In genomic region chr1:3604468-3604974, GRCh38 we compare ENCODE assay signal across 1 cellular context.
TF ChIP-seq lines count a peak whose summit lies in the region.

No MANE protein-coding gene starts in this region.

TF ChIP-seq in K562, 482 proteins besides CTCF, POLR2A, EP300 and RAD21 (continued from another document):
- TF ChIP-seq, protein P1, sequence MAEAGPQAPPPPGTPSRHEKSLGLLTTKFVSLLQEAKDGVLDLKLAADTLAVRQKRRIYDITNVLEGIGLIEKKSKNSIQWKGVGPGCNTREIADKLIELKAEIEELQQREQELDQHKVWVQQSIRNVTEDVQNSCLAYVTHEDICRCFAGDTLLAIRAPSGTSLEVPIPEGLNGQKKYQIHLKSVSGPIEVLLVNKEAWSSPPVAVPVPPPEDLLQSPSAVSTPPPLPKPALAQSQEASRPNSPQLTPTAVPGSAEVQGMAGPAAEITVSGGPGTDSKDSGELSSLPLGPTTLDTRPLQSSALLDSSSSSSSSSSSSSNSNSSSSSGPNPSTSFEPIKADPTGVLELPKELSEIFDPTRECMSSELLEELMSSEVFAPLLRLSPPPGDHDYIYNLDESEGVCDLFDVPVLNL (CRISPR knock-in tag; IDR thresholded peaks at IDR 0.05; ENCODE audit: low read depth): no peak
- TF ChIP-seq SNRNP70 (optimal IDR thresholded peaks at IDR 0.05; ENCODE audit: low read depth, low read length) (no peak), DPF2 (IDR thresholded peaks at IDR 0.05) (no peak), C11orf30 (IDR thresholded peaks at IDR 0.05; ENCODE audit: low read depth) (no peak), SPI1 (IDR thresholded peaks at IDR 0.05; ENCODE audit: borderline replicate concordance, low read depth, low read length) (peak; percentile 86), STAG1 (CRISPR knock-in tag; IDR thresholded peaks at IDR 0.05; ENCODE audit: borderline replicate concordance) (no peak), MEIS2 (IDR thresholded peaks at IDR 0.05; ENCODE audit: partially characterized antibody) (no peak), ZNF76 (CRISPR knock-in tag; IDR thresholded peaks at IDR 0.05; ENCODE audit: borderline replicate concordance) (no peak), ZNF444 (CRISPR knock-in tag; IDR thresholded peaks at IDR 0.05) (no peak), ZNF586 (CRISPR knock-in tag; conservative IDR thresholded peaks at IDR 0.05) (no peak), TRIM24 (IDR thresholded peaks at IDR 0.05) (peak; percentile 7 to 28; a peak in 2 of 4 replicates), DACH1 (IDR thresholded peaks at IDR 0.05; ENCODE audit: partially characterized antibody) (no peak), UBTF (IDR thresholded peaks at IDR 0.05; ENCODE audit: borderline replicate concordance in 1 of 2, low read depth in 2 of 2, low read length in 2 of 2) (no peak), MCM2 (IDR thresholded peaks at IDR 0.05; ENCODE audit: low read depth) (no peak), ZNF24 (IDR thresholded peaks at IDR 0.05) (no peak), ATF7 (IDR thresholded peaks at IDR 0.05) (peak; percentile 93), NR2C1 (IDR thresholded peaks at IDR 0.05) (no peak), NR2C1 (tag; IDR thresholded peaks at IDR 0.05) (no peak), ZBTB17 (CRISPR knock-in tag; IDR thresholded peaks at IDR 0.05) (no peak), ZNF77 (CRISPR knock-in tag; IDR thresholded peaks at IDR 0.05) (no peak), ZZZ3 (IDR thresholded peaks at IDR 0.05) (no peak), RERE (CRISPR knock-in tag; IDR thresholded peaks at IDR 0.05; ENCODE audit: borderline replicate concordance) (no peak), NEUROD1 (IDR thresholded peaks at IDR 0.05; ENCODE audit: borderline replicate concordance, low read depth, low read length, partially characterized antibody) (peak; percentile 24), EZH2 (IDR thresholded peaks at IDR 0.05; ENCODE audit: borderline replicate concordance, low read depth, low read length) (no peak), XRCC4 (IDR thresholded peaks at IDR 0.05; ENCODE audit: extremely low read depth, insufficient read depth, insufficient read length) (no peak), SMC3 (conservative IDR thresholded peaks at IDR 0.05; ENCODE audit: insufficient read depth, low read depth, low read length) (no peak), MAFK (IDR thresholded peaks at IDR 0.05; ENCODE audit: low read length) (no peak), JUN (IDR thresholded peaks at IDR 0.05; ENCODE audit: borderline replicate concordance, low read depth, low read length) (peak; percentile 77), JUN (CRISPR knock-in tag; IDR thresholded peaks at IDR 0.05; ENCODE audit: borderline replicate concordance) (no peak), ATF3 (IDR thresholded peaks at IDR 0.05) (peak; percentile 95), ATF3 (CRISPR knock-in tag; conservative IDR thresholded peaks at IDR 0.05) (no peak)
- TF ChIP-seq, protein P2, sequence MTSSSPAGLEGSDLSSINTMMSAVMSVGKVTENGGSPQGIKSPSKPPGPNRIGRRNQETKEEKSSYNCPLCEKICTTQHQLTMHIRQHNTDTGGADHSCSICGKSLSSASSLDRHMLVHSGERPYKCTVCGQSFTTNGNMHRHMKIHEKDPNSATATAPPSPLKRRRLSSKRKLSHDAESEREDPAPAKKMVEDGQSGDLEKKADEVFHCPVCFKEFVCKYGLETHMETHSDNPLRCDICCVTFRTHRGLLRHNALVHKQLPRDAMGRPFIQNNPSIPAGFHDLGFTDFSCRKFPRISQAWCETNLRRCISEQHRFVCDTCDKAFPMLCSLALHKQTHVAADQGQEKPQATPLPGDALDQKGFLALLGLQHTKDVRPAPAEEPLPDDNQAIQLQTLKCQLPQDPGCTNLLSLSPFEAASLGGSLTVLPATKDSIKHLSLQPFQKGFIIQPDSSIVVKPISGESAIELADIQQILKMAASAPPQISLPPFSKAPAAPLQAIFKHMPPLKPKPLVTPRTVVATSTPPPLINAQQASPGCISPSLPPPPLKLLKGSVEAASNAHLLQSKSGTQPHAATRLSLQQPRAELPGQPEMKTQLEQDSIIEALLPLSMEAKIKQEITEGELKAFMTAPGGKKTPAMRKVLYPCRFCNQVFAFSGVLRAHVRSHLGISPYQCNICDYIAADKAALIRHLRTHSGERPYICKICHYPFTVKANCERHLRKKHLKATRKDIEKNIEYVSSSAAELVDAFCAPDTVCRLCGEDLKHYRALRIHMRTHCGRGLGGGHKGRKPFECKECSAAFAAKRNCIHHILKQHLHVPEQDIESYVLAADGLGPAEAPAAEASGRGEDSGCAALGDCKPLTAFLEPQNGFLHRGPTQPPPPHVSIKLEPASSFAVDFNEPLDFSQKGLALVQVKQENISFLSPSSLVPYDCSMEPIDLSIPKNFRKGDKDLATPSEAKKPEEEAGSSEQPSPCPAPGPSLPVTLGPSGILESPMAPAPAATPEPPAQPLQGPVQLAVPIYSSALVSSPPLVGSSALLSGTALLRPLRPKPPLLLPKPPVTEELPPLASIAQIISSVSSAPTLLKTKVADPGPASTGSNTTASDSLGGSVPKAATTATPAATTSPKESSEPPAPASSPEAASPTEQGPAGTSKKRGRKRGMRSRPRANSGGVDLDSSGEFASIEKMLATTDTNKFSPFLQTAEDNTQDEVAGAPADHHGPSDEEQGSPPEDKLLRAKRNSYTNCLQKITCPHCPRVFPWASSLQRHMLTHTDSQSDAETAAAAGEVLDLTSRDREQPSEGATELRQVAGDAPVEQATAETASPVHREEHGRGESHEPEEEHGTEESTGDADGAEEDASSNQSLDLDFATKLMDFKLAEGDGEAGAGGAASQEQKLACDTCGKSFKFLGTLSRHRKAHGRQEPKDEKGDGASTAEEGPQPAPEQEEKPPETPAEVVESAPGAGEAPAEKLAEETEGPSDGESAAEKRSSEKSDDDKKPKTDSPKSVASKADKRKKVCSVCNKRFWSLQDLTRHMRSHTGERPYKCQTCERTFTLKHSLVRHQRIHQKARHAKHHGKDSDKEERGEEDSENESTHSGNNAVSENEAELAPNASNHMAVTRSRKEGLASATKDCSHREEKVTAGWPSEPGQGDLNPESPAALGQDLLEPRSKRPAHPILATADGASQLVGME (CRISPR knock-in tag; IDR thresholded peaks at IDR 0.05): no peak
- TF ChIP-seq, protein P3, sequence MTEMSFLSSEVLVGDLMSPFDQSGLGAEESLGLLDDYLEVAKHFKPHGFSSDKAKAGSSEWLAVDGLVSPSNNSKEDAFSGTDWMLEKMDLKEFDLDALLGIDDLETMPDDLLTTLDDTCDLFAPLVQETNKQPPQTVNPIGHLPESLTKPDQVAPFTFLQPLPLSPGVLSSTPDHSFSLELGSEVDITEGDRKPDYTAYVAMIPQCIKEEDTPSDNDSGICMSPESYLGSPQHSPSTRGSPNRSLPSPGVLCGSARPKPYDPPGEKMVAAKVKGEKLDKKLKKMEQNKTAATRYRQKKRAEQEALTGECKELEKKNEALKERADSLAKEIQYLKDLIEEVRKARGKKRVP (CRISPR knock-in tag; IDR thresholded peaks at IDR 0.05): no peak; the same call in 1 of the 2 replicates
- TF ChIP-seq, protein P4, sequence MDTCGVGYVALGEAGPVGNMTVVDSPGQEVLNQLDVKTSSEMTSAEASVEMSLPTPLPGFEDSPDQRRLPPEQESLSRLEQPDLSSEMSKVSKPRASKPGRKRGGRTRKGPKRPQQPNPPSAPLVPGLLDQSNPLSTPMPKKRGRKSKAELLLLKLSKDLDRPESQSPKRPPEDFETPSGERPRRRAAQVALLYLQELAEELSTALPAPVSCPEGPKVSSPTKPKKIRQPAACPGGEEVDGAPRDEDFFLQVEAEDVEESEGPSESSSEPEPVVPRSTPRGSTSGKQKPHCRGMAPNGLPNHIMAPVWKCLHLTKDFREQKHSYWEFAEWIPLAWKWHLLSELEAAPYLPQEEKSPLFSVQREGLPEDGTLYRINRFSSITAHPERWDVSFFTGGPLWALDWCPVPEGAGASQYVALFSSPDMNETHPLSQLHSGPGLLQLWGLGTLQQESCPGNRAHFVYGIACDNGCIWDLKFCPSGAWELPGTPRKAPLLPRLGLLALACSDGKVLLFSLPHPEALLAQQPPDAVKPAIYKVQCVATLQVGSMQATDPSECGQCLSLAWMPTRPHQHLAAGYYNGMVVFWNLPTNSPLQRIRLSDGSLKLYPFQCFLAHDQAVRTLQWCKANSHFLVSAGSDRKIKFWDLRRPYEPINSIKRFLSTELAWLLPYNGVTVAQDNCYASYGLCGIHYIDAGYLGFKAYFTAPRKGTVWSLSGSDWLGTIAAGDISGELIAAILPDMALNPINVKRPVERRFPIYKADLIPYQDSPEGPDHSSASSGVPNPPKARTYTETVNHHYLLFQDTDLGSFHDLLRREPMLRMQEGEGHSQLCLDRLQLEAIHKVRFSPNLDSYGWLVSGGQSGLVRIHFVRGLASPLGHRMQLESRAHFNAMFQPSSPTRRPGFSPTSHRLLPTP (IDR thresholded peaks at IDR 0.05; ENCODE audit: borderline replicate concordance, extremely low read depth, insufficient read length): no peak
- TF ChIP-seq, protein P5, sequence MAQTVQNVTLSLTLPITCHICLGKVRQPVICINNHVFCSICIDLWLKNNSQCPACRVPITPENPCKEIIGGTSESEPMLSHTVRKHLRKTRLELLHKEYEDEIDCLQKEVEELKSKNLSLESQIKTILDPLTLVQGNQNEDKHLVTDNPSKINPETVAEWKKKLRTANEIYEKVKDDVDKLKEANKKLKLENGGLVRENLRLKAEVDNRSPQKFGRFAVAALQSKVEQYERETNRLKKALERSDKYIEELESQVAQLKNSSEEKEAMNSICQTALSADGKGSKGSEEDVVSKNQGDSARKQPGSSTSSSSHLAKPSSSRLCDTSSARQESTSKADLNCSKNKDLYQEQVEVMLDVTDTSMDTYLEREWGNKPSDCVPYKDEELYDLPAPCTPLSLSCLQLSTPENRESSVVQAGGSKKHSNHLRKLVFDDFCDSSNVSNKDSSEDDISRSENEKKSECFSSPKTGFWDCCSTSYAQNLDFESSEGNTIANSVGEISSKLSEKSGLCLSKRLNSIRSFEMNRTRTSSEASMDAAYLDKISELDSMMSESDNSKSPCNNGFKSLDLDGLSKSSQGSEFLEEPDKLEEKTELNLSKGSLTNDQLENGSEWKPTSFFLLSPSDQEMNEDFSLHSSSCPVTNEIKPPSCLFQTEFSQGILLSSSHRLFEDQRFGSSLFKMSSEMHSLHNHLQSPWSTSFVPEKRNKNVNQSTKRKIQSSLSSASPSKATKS (CRISPR knock-in tag; IDR thresholded peaks at IDR 0.05): no peak
- TF ChIP-seq, protein P6, sequence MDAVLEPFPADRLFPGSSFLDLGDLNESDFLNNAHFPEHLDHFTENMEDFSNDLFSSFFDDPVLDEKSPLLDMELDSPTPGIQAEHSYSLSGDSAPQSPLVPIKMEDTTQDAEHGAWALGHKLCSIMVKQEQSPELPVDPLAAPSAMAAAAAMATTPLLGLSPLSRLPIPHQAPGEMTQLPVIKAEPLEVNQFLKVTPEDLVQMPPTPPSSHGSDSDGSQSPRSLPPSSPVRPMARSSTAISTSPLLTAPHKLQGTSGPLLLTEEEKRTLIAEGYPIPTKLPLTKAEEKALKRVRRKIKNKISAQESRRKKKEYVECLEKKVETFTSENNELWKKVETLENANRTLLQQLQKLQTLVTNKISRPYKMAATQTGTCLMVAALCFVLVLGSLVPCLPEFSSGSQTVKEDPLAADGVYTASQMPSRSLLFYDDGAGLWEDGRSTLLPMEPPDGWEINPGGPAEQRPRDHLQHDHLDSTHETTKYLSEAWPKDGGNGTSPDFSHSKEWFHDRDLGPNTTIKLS (IDR thresholded peaks at IDR 0.05; ENCODE audit: borderline replicate concordance, low read depth): no peak
TF ChIP-seq in K562: peak in this region for 25.
